Comparison of ENCODE assay signal across 18 cellular contexts in genomic region chr15:43439268-43439667, GRCh38.
"Had no signal": no experiment of that assay in that cellular context is flagged by ENCODE, and none has a peak within 500 bp of the region (broad histone marks: within the 10 kb centered on the region; RNA-seq: fewer than 3 reads in every experiment).

No MANE protein-coding gene starts in this region.

- H3K27ac ChIP-seq: foreskin keratinocyte, neural progenitor cell, pancreas, tibial artery, upper lobe of left lung, uterus had no signal

- H3K27ac Mint-ChIP-seq: dendritic cell treated with granulocyte-macrophage colony-stimulating factor and Interleukin-4, amounts not matched to agents 40 ng/mL and 50 ng/mL, for 4 days; natural killer cell; neural progenitor cell had no signal

- H3K4me1 ChIP-seq: uterus had no signal

- H3K27me3 Mint-ChIP-seq: dendritic cell treated with granulocyte-macrophage colony-stimulating factor and Interleukin-4, amounts not matched to agents 40 ng/mL and 50 ng/mL, for 4 days; progenitor cell of endocrine pancreas; stimulated activated naive CD8-positive, alpha-beta T cell treated with anti-CD3 and anti-CD28 coated beads, Interleukin-15, Interleukin-2, amounts not matched to agents 100 ng/mL and 50 ng/mL, for 24 hours had no signal

- H3K27me3 ChIP-seq: foreskin keratinocyte, neural progenitor cell, pancreas, tibial artery, upper lobe of left lung, uterus had no signal

- ATAC-seq: foreskin keratinocyte, left colon, left ventricle myocardium superior, mucosa of descending colon, natural killer cell, pancreas, right cardiac atrium had no signal

- H3K36me3 ChIP-seq: uterus had no signal

- H3K4me2 ChIP-seq: neural progenitor cell, smooth muscle cell had no signal

- H3K9me3 ChIP-seq: mucosa of descending colon, pancreas, tibial artery, upper lobe of left lung, uterus had no signal

- H3K9me3 Mint-ChIP-seq: dendritic cell treated with granulocyte-macrophage colony-stimulating factor and Interleukin-4, amounts not matched to agents 40 ng/mL and 50 ng/mL, for 4 days; natural killer cell; neural progenitor cell; stimulated activated naive CD8-positive, alpha-beta T cell treated with anti-CD3 and anti-CD28 coated beads, Interleukin-15, Interleukin-2, amounts not matched to agents 100 ng/mL and 50 ng/mL, for 24 hours had no signal

- DNase-seq: foreskin keratinocyte; left colon; left ventricle myocardium superior; mucosa of descending colon; natural killer cell; occipital lobe; pancreas; right cardiac atrium; stimulated activated CD4-positive, alpha-beta T cell treated with anti-CD3 and anti-CD28 coated beads, Interleukin-2, amount 100 ng/mL, for 48 hours; tibial artery; upper lobe of left lung; uterus had no signal

- H3K4me1 Mint-ChIP-seq: natural killer cell had no signal

- H2AFZ ChIP-seq: neural progenitor cell had no signal

- H3K4me3 Mint-ChIP-seq: dendritic cell treated with granulocyte-macrophage colony-stimulating factor and Interleukin-4, amounts not matched to agents 40 ng/mL and 50 ng/mL, for 4 days; natural killer cell; neural progenitor cell; stimulated activated naive CD8-positive, alpha-beta T cell treated with anti-CD3 and anti-CD28 coated beads, Interleukin-15, Interleukin-2, amounts not matched to agents 100 ng/mL and 50 ng/mL, for 24 hours had no signal

- H3K4me3 ChIP-seq: lung, mucosa of descending colon, neural progenitor cell, pancreas, smooth muscle cell, tibial artery, upper lobe of left lung, uterus had no signal

- H3K36me3 Mint-ChIP-seq: natural killer cell had no signal
